In the genomic region with DNA sequence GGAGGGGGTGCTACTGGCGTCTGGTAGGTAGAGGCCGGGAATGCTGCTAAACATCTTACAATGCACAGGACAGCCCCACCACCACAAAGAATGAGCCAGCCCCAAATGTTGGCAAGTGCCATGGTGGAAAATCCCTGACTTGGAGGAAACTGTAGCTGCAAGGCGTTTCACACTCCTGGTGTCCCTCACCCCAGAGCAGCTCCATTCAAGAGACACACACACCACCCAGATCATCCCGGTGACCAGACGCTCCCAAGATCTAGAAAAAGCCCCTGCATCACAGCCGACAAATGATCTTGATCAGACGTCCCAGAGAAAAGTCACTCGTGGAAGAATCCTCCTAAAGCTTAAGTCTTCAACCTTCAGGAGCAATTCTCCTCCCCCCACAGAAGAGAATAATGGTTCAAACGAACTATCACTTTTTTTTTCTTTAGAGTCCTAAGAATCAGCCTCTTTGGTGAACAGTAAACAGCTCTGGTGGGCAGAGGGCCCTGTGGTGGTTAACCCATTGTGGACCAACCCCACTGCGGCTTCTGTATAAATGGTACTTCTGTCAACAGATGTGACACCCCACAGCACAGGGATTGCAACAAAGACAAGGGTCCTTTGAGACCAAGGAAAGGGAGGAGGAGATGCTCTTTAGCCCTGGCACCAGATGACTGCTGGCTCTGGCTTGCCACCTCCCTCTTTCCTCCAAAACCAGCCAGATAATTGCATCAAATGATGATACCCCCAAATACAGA, we compare ENCODE assay signal across 12 cellular contexts. TPM values are rescaled to one million over a fixed set of nuclear protein-coding genes. Genes with fewer than 3 reads are reported as not detected.
DNase-seq lines count a peak whose midpoint lies in the region; ATAC-seq and TF ChIP-seq lines count a peak whose summit lies in the region.
"Had no signal": no experiment of that assay in that cellular context is flagged by ENCODE, and none has a peak within 500 bp of the region (broad histone marks: within the 10 kb centered on the region; RNA-seq: fewer than 3 reads in every experiment).

No MANE protein-coding gene starts in this region.

- no peaks in the 10 kb centered on the region for H3K36me3 ChIP-seq in CD8-positive, alpha-beta memory T cell (ENCODE audit: insufficient read depth, low read length)

- H3K27ac ChIP-seq in CD8-positive, alpha-beta memory T cell (ENCODE audit: low read depth, low read length): no peak overlapping the region
- H3K27ac ChIP-seq: body of pancreas had no signal

- DNase-seq in CD8-positive, alpha-beta memory T cell: no peak
- no peak for DNase-seq in activated T-helper 1 cell treated with anti-CD3 and anti-CD28 coated beads, Interleukin-12 subunit alpha, Interleukin-12 subunit beta, Interleukin-2, Interleukin-4 antibody, amounts not matched to agents 30 ng/mL and 10 ng/mL and 1 ng/mL, durations not matched to agents 14 hours and 24 hours and 36 hours (ENCODE audit: low spot score)
- DNase-seq in glutamatergic neuron: peak; percentile 29
- DNase-seq in pons (ENCODE audit: low spot score): peak; percentile 93
- no peak for DNase-seq in LoVo (ENCODE audit: low spot score)
- no peak for DNase-seq in activated CD4-positive, alpha-beta T cell treated with anti-CD3 and anti-CD28 coated beads, Interleukin-2, amount 50 U/mL, for 1 hour
- DNase-seq: body of pancreas, NCI-H1048, NCI-H524 treated with DMSO at 0.1 percent for 48 hours had no signal

- peaks cover 49 to 71% (median 69%) of the 10 kb centered on the region in 3 donors for H3K4me1 Mint-ChIP-seq in CD8-positive, alpha-beta memory T cell
- peaks cover 33% of the 10 kb centered on the region for H3K4me1 Mint-ChIP-seq in activated T-helper 1 cell treated with anti-CD3 and anti-CD28 coated beads, Interleukin-12 subunit alpha, Interleukin-12 subunit beta, Interleukin-2, Interleukin-4 antibody, amounts not matched to agents 30 ng/mL and 10 ng/mL and 1 ng/mL, durations not matched to agents 14 hours and 24 hours and 36 hours (ENCODE audit: low read depth)
- peaks cover 33% of the 10 kb centered on the region for H3K4me1 Mint-ChIP-seq in glutamatergic neuron (ENCODE audit: low read depth, unreplicated experiment)

- peaks cover 0 to 3% (median 0%) of the 10 kb centered on the region in 5 donors for H3K9me3 Mint-ChIP-seq in CD8-positive, alpha-beta memory T cell
- no peaks in the 10 kb centered on the region for H3K9me3 Mint-ChIP-seq in activated T-helper 1 cell treated with anti-CD3 and anti-CD28 coated beads, Interleukin-12 subunit alpha, Interleukin-12 subunit beta, Interleukin-2, Interleukin-4 antibody, amounts not matched to agents 30 ng/mL and 10 ng/mL and 1 ng/mL, durations not matched to agents 14 hours and 24 hours and 36 hours
- peaks cover 14% of the 10 kb centered on the region for H3K9me3 Mint-ChIP-seq in glutamatergic neuron (ENCODE audit: unreplicated experiment)

- H3K4me1 ChIP-seq in CD8-positive, alpha-beta memory T cell (ENCODE audit: insufficient read depth, low read length): peaks cover 30% of the 10 kb centered on the region

- CTCF ChIA-PET in CD8-positive, alpha-beta memory T cell (lab: Charles Lee): interaction anchor here (0.8 to 2.8 kb wide), 4 partner anchors 24 to 72 kb away, joined by 3 to 17 read pairs (median 7); no protein-coding TSS in a partner anchor

- peak overlapping the region in 6 of 7 donors; percentile 19 to 95 (median 62) for H3K4me3 Mint-ChIP-seq in CD8-positive, alpha-beta memory T cell
- peak overlapping the region; percentile 63 for H3K4me3 Mint-ChIP-seq in activated T-helper 1 cell treated with anti-CD3 and anti-CD28 coated beads, Interleukin-12 subunit alpha, Interleukin-12 subunit beta, Interleukin-2, Interleukin-4 antibody, amounts not matched to agents 30 ng/mL and 10 ng/mL and 1 ng/mL, durations not matched to agents 14 hours and 24 hours and 36 hours
- peak overlapping the region; percentile 98 for H3K4me3 Mint-ChIP-seq in glutamatergic neuron (ENCODE audit: unreplicated experiment)

- ATAC-seq in GM21360 (IDR thresholded peaks at IDR 0.05; ENCODE audit: unreplicated experiment) (no peak), HG03025 (IDR thresholded peaks at IDR 0.05; ENCODE audit: low FRiP score, unreplicated experiment) (no peak)
- ATAC-seq: body of pancreas, esophagus mucosa had no signal

- no peaks in the 10 kb centered on the region for H3K9me3 ChIP-seq in CD8-positive, alpha-beta memory T cell (ENCODE audit: low read length)
- H3K9me3 ChIP-seq: body of pancreas had no signal

- peaks cover 0 to 2% of the 10 kb centered on the region in 2 donors for H3K27me3 Mint-ChIP-seq in CD8-positive, alpha-beta memory T cell
- peaks cover 2% of the 10 kb centered on the region for H3K27me3 Mint-ChIP-seq in activated T-helper 1 cell treated with anti-CD3 and anti-CD28 coated beads, Interleukin-12 subunit alpha, Interleukin-12 subunit beta, Interleukin-2, Interleukin-4 antibody, amounts not matched to agents 30 ng/mL and 10 ng/mL and 1 ng/mL, durations not matched to agents 14 hours and 24 hours and 36 hours (ENCODE audit: insufficient read depth)
- H3K27me3 Mint-ChIP-seq in glutamatergic neuron (ENCODE audit: unreplicated experiment): peaks cover 13% of the 10 kb centered on the region

- peak overlapping the region in 6 of 8 donors; percentile 8 to 86 (median 74) for H3K27ac Mint-ChIP-seq in CD8-positive, alpha-beta memory T cell
- no peak overlapping the region for H3K27ac Mint-ChIP-seq in activated T-helper 1 cell treated with anti-CD3 and anti-CD28 coated beads, Interleukin-12 subunit alpha, Interleukin-12 subunit beta, Interleukin-2, Interleukin-4 antibody, amounts not matched to agents 30 ng/mL and 10 ng/mL and 1 ng/mL, durations not matched to agents 14 hours and 24 hours and 36 hours
- H3K27ac Mint-ChIP-seq in glutamatergic neuron (ENCODE audit: unreplicated experiment): peak overlapping the region; percentile 96

- no peak overlapping the region for H3K4me3 ChIP-seq in CD8-positive, alpha-beta memory T cell (ENCODE audit: low read length)
- H3K4me3 ChIP-seq: body of pancreas had no signal

- intact Hi-C loops in activated T-helper 1 cell treated with anti-CD3 and anti-CD28 coated beads, Interleukin-12 subunit alpha, Interleukin-12 subunit beta, Interleukin-2, Interleukin-4 antibody, amounts not matched to agents 30 ng/mL and 10 ng/mL and 1 ng/mL, durations not matched to agents 14 hours and 24 hours and 36 hours (cut with micrococcal nuclease): no loop called here

- TF ChIP-seq CTCF in glutamatergic neuron (IDR thresholded peaks at IDR 0.05; ENCODE audit: partially characterized antibody, unreplicated experiment): no peak

- peaks cover under 1 to 27% (median 1%) of the 10 kb centered on the region in 3 donors for H3K36me3 Mint-ChIP-seq in CD8-positive, alpha-beta memory T cell
- peaks cover under 1% of the 10 kb centered on the region for H3K36me3 Mint-ChIP-seq in activated T-helper 1 cell treated with anti-CD3 and anti-CD28 coated beads, Interleukin-12 subunit alpha, Interleukin-12 subunit beta, Interleukin-2, Interleukin-4 antibody, amounts not matched to agents 30 ng/mL and 10 ng/mL and 1 ng/mL, durations not matched to agents 14 hours and 24 hours and 36 hours (ENCODE audit: low read depth)
- peaks cover 6% of the 10 kb centered on the region for H3K36me3 Mint-ChIP-seq in glutamatergic neuron (ENCODE audit: unreplicated experiment)

- no peaks in the 10 kb centered on the region for H3K27me3 ChIP-seq in CD8-positive, alpha-beta memory T cell (ENCODE audit: insufficient read depth, low read length, poor library complexity, severe bottlenecking)
- H3K27me3 ChIP-seq: body of pancreas had no signal

- POLR2A ChIA-PET in CD8-positive, alpha-beta memory T cell (lab: Charles Lee): no interaction called here

RNA-seq across cellular contexts. Expression of gene GLTP, which starts 2.7 kb away (rescaled TPM):
- total RNA-seq in CD8-positive, alpha-beta memory T cell: 10 to 100 TPM; 39.3 to 42.7 TPM
- polyA plus RNA-seq in CD8-positive, alpha-beta memory T cell: 67.4 TPM
- total RNA-seq in activated T-helper 1 cell treated with anti-CD3 and anti-CD28 coated beads, Interleukin-12 subunit alpha, Interleukin-12 subunit beta, Interleukin-2, Interleukin-4 antibody, amounts not matched to agents 30 ng/mL and 10 ng/mL and 1 ng/mL, durations not matched to agents 14 hours and 24 hours and 36 hours: 27.7 and 29.1 TPM in 2 replicates
- total RNA-seq in glutamatergic neuron (ENCODE audit: unreplicated experiment): 22.6 TPM

RNA-seq across cellular contexts. Expression of gene TCHP, which starts 22.4 kb away (rescaled TPM):
- 10 to 100 TPM; 27.7 to 28.3 TPM for total RNA-seq in CD8-positive, alpha-beta memory T cell
- 18.6 TPM for polyA plus RNA-seq in CD8-positive, alpha-beta memory T cell
- total RNA-seq in activated T-helper 1 cell treated with anti-CD3 and anti-CD28 coated beads, Interleukin-12 subunit alpha, Interleukin-12 subunit beta, Interleukin-2, Interleukin-4 antibody, amounts not matched to agents 30 ng/mL and 10 ng/mL and 1 ng/mL, durations not matched to agents 14 hours and 24 hours and 36 hours: 30.4 and 31.1 TPM in 2 replicates
- 31.7 TPM for total RNA-seq in glutamatergic neuron (ENCODE audit: unreplicated experiment)

RNA-seq across cellular contexts. Expression of gene TRPV4, which starts 44.5 kb away (rescaled TPM):
- not detected for total RNA-seq in CD8-positive, alpha-beta memory T cell
- polyA plus RNA-seq in CD8-positive, alpha-beta memory T cell: not detected
- total RNA-seq in activated T-helper 1 cell treated with anti-CD3 and anti-CD28 coated beads, Interleukin-12 subunit alpha, Interleukin-12 subunit beta, Interleukin-2, Interleukin-4 antibody, amounts not matched to agents 30 ng/mL and 10 ng/mL and 1 ng/mL, durations not matched to agents 14 hours and 24 hours and 36 hours: not detected in 2 replicates
- total RNA-seq in glutamatergic neuron (ENCODE audit: unreplicated experiment): 0.17 TPM

Comparison
In these comparisons a context has a peak if more than half of its experiments do, and no peak if none do; other contexts are left out.
1. DNase-seq: peak in glutamatergic neuron (single experiment) and pons (single experiment); none in CD8-positive, alpha-beta memory T cell (0 of 5), activated T-helper 1 cell treated with anti-CD3 and anti-CD28 coated beads, Interleukin-12 subunit alpha, Interleukin-12 subunit beta, Interleukin-2, Interleukin-4 antibody, amounts not matched to agents 30 ng/mL and 10 ng/mL and 1 ng/mL, durations not matched to agents 14 hours and 24 hours and 36 hours (single experiment), LoVo (single experiment) and activated CD4-positive, alpha-beta T cell treated with anti-CD3 and anti-CD28 coated beads, Interleukin-2, amount 50 U/mL, for 1 hour (single experiment).
2. Peak in every context shown above with its lines, with median percentiles within 50 percentile points of each other: H3K4me3 Mint-ChIP-seq.